Comparison of ENCODE assay signal across 20 cellular contexts in the genomic region with DNA sequence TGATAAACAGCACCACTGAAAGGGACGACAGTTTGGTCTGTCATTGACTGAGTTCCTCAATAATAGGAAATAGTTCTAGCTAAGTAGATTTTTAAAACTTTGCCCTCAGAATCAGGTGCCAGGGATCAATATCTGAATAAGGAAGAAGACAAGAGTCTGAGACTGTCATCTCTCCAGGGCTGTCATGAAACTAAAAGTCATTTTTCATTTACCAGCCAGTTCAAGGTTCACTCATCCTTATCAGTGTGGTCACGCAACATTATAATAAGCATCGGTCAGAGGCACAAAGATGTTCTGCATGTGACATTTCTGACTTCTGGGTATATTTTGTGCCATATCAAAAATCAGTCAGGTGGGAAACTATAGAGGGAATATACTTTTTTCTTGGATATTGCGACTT.
"Had no signal": no experiment of that assay in that cellular context is flagged by ENCODE, and none has a peak within 500 bp of the region (broad histone marks: within the 10 kb centered on the region; RNA-seq: fewer than 3 reads in every experiment).

No MANE protein-coding gene starts in this region.

- H3K4me1 Mint-ChIP-seq: activated B cell treated with CpG ODN at 0.5 μM for 24 hours; brain; natural killer cell; stimulated activated naive B cell treated with anti-CD40 and anti-IgM and Interleukin-4, amounts not matched to agents 10 μg/mL and 1 μg/mL and 100 μg/mL, for 72 hours had no signal

- H3K9me3 ChIP-seq: pancreas, right lobe of liver, thoracic aorta, upper lobe of right lung had no signal

- H3K27ac Mint-ChIP-seq: activated B cell treated with CpG ODN at 0.5 μM for 24 hours; activated CD4-positive, alpha-beta T cell treated with anti-CD3 and anti-CD28 coated beads, Interleukin-2, amount 10 ng/mL, durations not matched to agents 24 days and 14 days; activated CD8-positive, alpha-beta T cell treated with anti-CD3 and anti-CD28 coated beads for 36 hours; activated naive CD4-positive, alpha-beta T cell treated with anti-CD3 and anti-CD28 coated beads, Interleukin-2, amount 10 ng/mL, durations not matched to agents 7 days and 5 days; activated naive CD8-positive, alpha-beta T cell treated with anti-CD3 and anti-CD28 coated beads, Interleukin-2, amount 50 U/mL, for 24 hours; activated T-cell treated with anti-CD3 and anti-CD28 coated beads, Interleukin-2, amount 50 U/mL, for 24 hours; activated T-helper 2 cell treated with anti-CD3 and anti-CD28 coated beads, Interferon-gamma antibody, Interleukin-2, Interleukin-4, amounts not matched to agents 10 μg/mL and 5 μg/mL and 100 μg/mL, durations not matched to agents 14 hours and 24 hours and 36 hours; natural killer cell; stimulated activated naive B cell treated with anti-CD40 and anti-IgM and Interleukin-4, amounts not matched to agents 10 μg/mL and 1 μg/mL and 100 μg/mL, for 72 hours had no signal

- H3K36me3 ChIP-seq: pancreas, right lobe of liver, thoracic aorta, upper lobe of right lung had no signal

- H3K4me1 ChIP-seq: pancreas, right lobe of liver, upper lobe of right lung had no signal

- H3K4me3 ChIP-seq: pancreas, right lobe of liver, thoracic aorta, upper lobe of right lung had no signal

- ATAC-seq: activated CD8-positive, alpha-beta T cell treated with anti-CD3 and anti-CD28 coated beads for 36 hours; activated naive CD8-positive, alpha-beta T cell treated with anti-CD3 and anti-CD28 coated beads, Interleukin-2, amount 50 U/mL, for 24 hours; left cardiac atrium; natural killer cell; pancreas; right lobe of liver; stimulated activated naive B cell treated with anti-CD40 and anti-IgM and Interleukin-4, amounts not matched to agents 10 μg/mL and 1 μg/mL and 100 μg/mL, for 72 hours; upper lobe of right lung had no signal

- H3K4me3 Mint-ChIP-seq: activated B cell treated with CpG ODN at 0.5 μM for 24 hours; activated CD4-positive, alpha-beta T cell treated with anti-CD3 and anti-CD28 coated beads, Interleukin-2, amount 10 ng/mL, durations not matched to agents 24 days and 14 days; activated CD8-positive, alpha-beta T cell treated with anti-CD3 and anti-CD28 coated beads for 36 hours; activated naive CD4-positive, alpha-beta T cell treated with anti-CD3 and anti-CD28 coated beads, Interleukin-2, amount 10 ng/mL, durations not matched to agents 7 days and 5 days; activated naive CD8-positive, alpha-beta T cell treated with anti-CD3 and anti-CD28 coated beads, Interleukin-2, amount 50 U/mL, for 24 hours; activated T-cell treated with anti-CD3 and anti-CD28 coated beads, Interleukin-2, amount 50 U/mL, for 24 hours; brain; natural killer cell; stimulated activated naive B cell treated with anti-CD40 and anti-IgM and Interleukin-4, amounts not matched to agents 10 μg/mL and 1 μg/mL and 100 μg/mL, for 72 hours had no signal

- H3K36me3 Mint-ChIP-seq: brain; natural killer cell; stimulated activated naive B cell treated with anti-CD40 and anti-IgM and Interleukin-4, amounts not matched to agents 10 μg/mL and 1 μg/mL and 100 μg/mL, for 72 hours had no signal

- DNase-seq: activated B cell treated with CpG ODN at 0.5 μM for 24 hours; activated CD4-positive, alpha-beta T cell treated with anti-CD3 and anti-CD28 coated beads, Interleukin-2, amount 10 ng/mL, durations not matched to agents 24 days and 14 days; activated CD8-positive, alpha-beta T cell treated with anti-CD3 and anti-CD28 coated beads for 36 hours; activated naive CD4-positive, alpha-beta T cell treated with anti-CD3 and anti-CD28 coated beads, Interleukin-2, amount 10 ng/mL, durations not matched to agents 7 days and 5 days; activated naive CD8-positive, alpha-beta T cell treated with anti-CD3 and anti-CD28 coated beads, Interleukin-2, amount 50 U/mL, for 24 hours; activated T-cell treated with anti-CD3 and anti-CD28 coated beads, Interleukin-2, amount 50 U/mL, for 24 hours; anterior cingulate cortex; caudate nucleus; left cardiac atrium; mesenchymal stem cell; natural killer cell; pancreas; right lobe of liver; stimulated activated CD4-positive, alpha-beta T cell treated with anti-CD3 and anti-CD28 coated beads, Interleukin-4, amount 100 ng/mL, for 4 hours; stimulated activated naive B cell treated with anti-CD40 and anti-IgM and Interleukin-4, amounts not matched to agents 10 μg/mL and 1 μg/mL and 100 μg/mL, for 72 hours; T-helper 9 cell; upper lobe of right lung had no signal

- H3K9me3 Mint-ChIP-seq: natural killer cell had no signal

- H3K27me3 Mint-ChIP-seq: activated B cell treated with CpG ODN at 0.5 μM for 24 hours; activated CD4-positive, alpha-beta T cell treated with anti-CD3 and anti-CD28 coated beads, Interleukin-2, amount 10 ng/mL, durations not matched to agents 24 days and 14 days; activated CD8-positive, alpha-beta T cell treated with anti-CD3 and anti-CD28 coated beads for 36 hours; activated naive CD8-positive, alpha-beta T cell treated with anti-CD3 and anti-CD28 coated beads, Interleukin-2, amount 50 U/mL, for 24 hours; activated T-cell treated with anti-CD3 and anti-CD28 coated beads, Interleukin-2, amount 50 U/mL, for 24 hours had no signal
